15 cellular contexts compared by ENCODE assay signal in the genomic region with DNA sequence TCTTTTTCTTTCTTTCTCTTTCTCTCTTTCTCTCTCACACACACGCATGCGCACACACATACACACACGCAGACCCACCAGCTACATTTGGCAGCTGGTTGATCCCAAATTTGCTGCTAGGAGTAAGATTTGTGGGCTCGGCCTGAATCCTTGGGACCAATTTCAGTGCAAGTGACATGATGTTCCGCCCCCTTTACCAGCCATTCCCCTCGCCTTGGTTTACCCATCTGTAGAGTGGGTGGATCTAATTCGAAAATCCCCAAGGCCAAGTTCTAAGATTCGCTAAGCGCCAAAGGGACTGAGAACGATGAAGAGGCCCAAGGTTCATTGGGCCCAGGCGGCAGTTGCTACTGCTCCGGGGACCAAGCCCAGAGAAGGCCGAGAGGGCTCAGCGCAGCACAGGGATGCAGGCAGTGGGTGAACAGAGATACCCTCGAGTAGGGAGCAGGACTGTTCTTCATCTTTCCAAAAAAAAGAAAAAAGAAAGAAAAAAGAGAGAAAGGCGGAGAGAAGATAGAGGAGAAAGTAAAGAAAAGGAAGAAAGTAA. TPM values are rescaled to one million over a fixed set of nuclear protein-coding genes. Genes with fewer than 3 reads are reported as not detected.
A peak's percentile ranks its signal among the peaks of the same experiment; 100 is the strongest.
DNase-seq lines count a peak whose midpoint lies in the region; TF ChIP-seq lines count a peak whose summit lies in the region.
"Had no signal": no experiment of that assay in that cellular context is flagged by ENCODE, and none has a peak within 500 bp of the region (broad histone marks: within the 10 kb centered on the region; RNA-seq: fewer than 3 reads in every experiment).

No MANE protein-coding gene starts in this region.

- H3K9me3 Mint-ChIP-seq in activated naive CD4-positive, alpha-beta T cell treated with anti-CD3 and anti-CD28 coated beads, Interleukin-2, amount 10 ng/mL, durations not matched to agents 7 days and 5 days: peaks cover 9% of the 10 kb centered on the region
- no peaks in the 10 kb centered on the region for H3K9me3 Mint-ChIP-seq in activated T-helper 1 cell treated with anti-CD3 and anti-CD28 coated beads, Interleukin-12 subunit alpha, Interleukin-12 subunit beta, Interleukin-2, Interleukin-4 antibody, amounts not matched to agents 30 ng/mL and 10 ng/mL and 1 ng/mL, durations not matched to agents 14 hours and 24 hours and 36 hours

- H3K36me3 Mint-ChIP-seq in activated naive CD4-positive, alpha-beta T cell treated with anti-CD3 and anti-CD28 coated beads, Interleukin-2, amount 10 ng/mL, durations not matched to agents 7 days and 5 days: peaks cover 25% of the 10 kb centered on the region
- H3K36me3 Mint-ChIP-seq in activated T-helper 1 cell treated with anti-CD3 and anti-CD28 coated beads, Interleukin-12 subunit alpha, Interleukin-12 subunit beta, Interleukin-2, Interleukin-4 antibody, amounts not matched to agents 30 ng/mL and 10 ng/mL and 1 ng/mL, durations not matched to agents 14 hours and 24 hours and 36 hours (ENCODE audit: low read depth): peaks cover 1% of the 10 kb centered on the region

- H3K4me1 ChIP-seq in mucosa of stomach (ENCODE audit: control insufficient read depth, insufficient read depth, low read length) (peaks cover 13% of the 10 kb centered on the region), suprapubic skin (peaks cover 44% of the 10 kb centered on the region)

- H3K27ac Mint-ChIP-seq in activated naive CD4-positive, alpha-beta T cell treated with anti-CD3 and anti-CD28 coated beads, Interleukin-2, amount 10 ng/mL, durations not matched to agents 7 days and 5 days: peak overlapping the region; percentile 80
- peak overlapping the region; percentile 87 for H3K27ac Mint-ChIP-seq in activated T-helper 1 cell treated with anti-CD3 and anti-CD28 coated beads, Interleukin-12 subunit alpha, Interleukin-12 subunit beta, Interleukin-2, Interleukin-4 antibody, amounts not matched to agents 30 ng/mL and 10 ng/mL and 1 ng/mL, durations not matched to agents 14 hours and 24 hours and 36 hours

- no peak for TF ChIP-seq CTCF in suprapubic skin (IDR thresholded peaks at IDR 0.05)

- H3K4me3 ChIP-seq in mucosa of stomach (ENCODE audit: low read length): no peak overlapping the region
- peak overlapping the region; percentile 10 for H3K4me3 ChIP-seq in suprapubic skin
- H3K4me3 ChIP-seq: lung had no signal

- H3K27me3 ChIP-seq in mucosa of stomach (ENCODE audit: control insufficient read depth, insufficient read depth, low read length) (peaks cover 99% of the 10 kb centered on the region), suprapubic skin (peaks cover 100% of the 10 kb centered on the region)

- TF ChIP-seq POLR2A in suprapubic skin (IDR thresholded peaks at IDR 0.05): no peak

- no peak overlapping the region for H3K27ac ChIP-seq in suprapubic skin
- H3K27ac ChIP-seq: HL-60, RWPE1 had no signal

- 30% methylated on average over 16 of the region's 16 CpGs for WGBS in suprapubic skin

- peak overlapping the region; percentile 17 for H3K9ac ChIP-seq in mucosa of stomach (ENCODE audit: low read length)

- no peaks in the 10 kb centered on the region for H3K36me3 ChIP-seq in mucosa of stomach (ENCODE audit: control insufficient read depth, insufficient read depth, low read length)
- H3K36me3 ChIP-seq in suprapubic skin: no peaks in the 10 kb centered on the region

- CTCF ChIA-PET in activated naive CD4-positive, alpha-beta T cell treated with anti-CD3 and anti-CD28 coated beads, Interleukin-2, amount 10 ng/mL, durations not matched to agents 7 days and 5 days (lab: Charles Lee): no interaction called here

- H3K4me3 Mint-ChIP-seq in activated naive CD4-positive, alpha-beta T cell treated with anti-CD3 and anti-CD28 coated beads, Interleukin-2, amount 10 ng/mL, durations not matched to agents 7 days and 5 days: peak overlapping the region; percentile 19
- H3K4me3 Mint-ChIP-seq in activated T-helper 1 cell treated with anti-CD3 and anti-CD28 coated beads, Interleukin-12 subunit alpha, Interleukin-12 subunit beta, Interleukin-2, Interleukin-4 antibody, amounts not matched to agents 30 ng/mL and 10 ng/mL and 1 ng/mL, durations not matched to agents 14 hours and 24 hours and 36 hours: no peak overlapping the region

- H3K27me3 Mint-ChIP-seq in activated naive CD4-positive, alpha-beta T cell treated with anti-CD3 and anti-CD28 coated beads, Interleukin-2, amount 10 ng/mL, durations not matched to agents 7 days and 5 days: peaks cover 100% of the 10 kb centered on the region
- H3K27me3 Mint-ChIP-seq in activated T-helper 1 cell treated with anti-CD3 and anti-CD28 coated beads, Interleukin-12 subunit alpha, Interleukin-12 subunit beta, Interleukin-2, Interleukin-4 antibody, amounts not matched to agents 30 ng/mL and 10 ng/mL and 1 ng/mL, durations not matched to agents 14 hours and 24 hours and 36 hours (ENCODE audit: insufficient read depth): peaks cover 81% of the 10 kb centered on the region

- DNase-seq in activated naive CD4-positive, alpha-beta T cell treated with anti-CD3 and anti-CD28 coated beads, Interleukin-2, amount 10 ng/mL, durations not matched to agents 7 days and 5 days: no peak
- DNase-seq in activated naive CD4-positive, alpha-beta T cell treated with Interleukin-2 at 50 U/mL for 16 hours: no peak
- no peak for DNase-seq in activated T-helper 1 cell treated with anti-CD3 and anti-CD28 coated beads, Interleukin-12 subunit alpha, Interleukin-12 subunit beta, Interleukin-2, Interleukin-4 antibody, amounts not matched to agents 30 ng/mL and 10 ng/mL and 1 ng/mL, durations not matched to agents 14 hours and 24 hours and 36 hours (ENCODE audit: low spot score)
- DNase-seq in suprapubic skin (ENCODE audit: low spot score in 2 of 2) (no peak), amygdala (lab: John Stamatoyannopoulos, UW) (no peak), NK-92 (lab: John Stamatoyannopoulos, UW; ENCODE audit: unreplicated experiment) (no peak), NCI-H1436 (lab: John Stamatoyannopoulos, UW) (no peak)
- DNase-seq: activated CD4-positive, CD25-positive, alpha-beta regulatory T cell treated with anti-CD3 and anti-CD28 coated beads, Interleukin-2, amount 50 U/mL, for 72 hours; glutamatergic neuron; NCI-H1105; NCI-H2171 had no signal

- TF ChIP-seq EP300 in suprapubic skin (IDR thresholded peaks at IDR 0.05): no peak

- intact Hi-C loops in activated T-helper 1 cell treated with anti-CD3 and anti-CD28 coated beads, Interleukin-12 subunit alpha, Interleukin-12 subunit beta, Interleukin-2, Interleukin-4 antibody, amounts not matched to agents 30 ng/mL and 10 ng/mL and 1 ng/mL, durations not matched to agents 14 hours and 24 hours and 36 hours (cut with micrococcal nuclease): no loop called here

- peaks cover 21% of the 10 kb centered on the region for H3K4me1 Mint-ChIP-seq in activated naive CD4-positive, alpha-beta T cell treated with anti-CD3 and anti-CD28 coated beads, Interleukin-2, amount 10 ng/mL, durations not matched to agents 7 days and 5 days
- peaks cover 8% of the 10 kb centered on the region for H3K4me1 Mint-ChIP-seq in activated T-helper 1 cell treated with anti-CD3 and anti-CD28 coated beads, Interleukin-12 subunit alpha, Interleukin-12 subunit beta, Interleukin-2, Interleukin-4 antibody, amounts not matched to agents 30 ng/mL and 10 ng/mL and 1 ng/mL, durations not matched to agents 14 hours and 24 hours and 36 hours (ENCODE audit: low read depth)

- no peaks in the 10 kb centered on the region for H3K9me3 ChIP-seq in mucosa of stomach (ENCODE audit: control insufficient read depth, low read length)
- no peaks in the 10 kb centered on the region for H3K9me3 ChIP-seq in suprapubic skin

RNA-seq across cellular contexts. Expression of gene NKX3-2, which starts 5.8 kb away (rescaled TPM):
- not detected in 2 replicates for total RNA-seq in activated T-helper 1 cell treated with anti-CD3 and anti-CD28 coated beads, Interleukin-12 subunit alpha, Interleukin-12 subunit beta, Interleukin-2, Interleukin-4 antibody, amounts not matched to agents 30 ng/mL and 10 ng/mL and 1 ng/mL, durations not matched to agents 14 hours and 24 hours and 36 hours
- total RNA-seq in suprapubic skin: under 1 TPM in 2 of 4 donors, not detected in 2; 0.24 to 0.26 TPM
- total RNA-seq: lung had no signal

RNA-seq across cellular contexts. Expression of gene RAB28, which starts 54.4 kb away (rescaled TPM):
- total RNA-seq in activated T-helper 1 cell treated with anti-CD3 and anti-CD28 coated beads, Interleukin-12 subunit alpha, Interleukin-12 subunit beta, Interleukin-2, Interleukin-4 antibody, amounts not matched to agents 30 ng/mL and 10 ng/mL and 1 ng/mL, durations not matched to agents 14 hours and 24 hours and 36 hours: 19.3 and 22.2 TPM in 2 replicates
- 10 to 100 TPM in 3 of 4 donors, 1 to 10 TPM in 1; 9.7 to 17.6 (median 12.6) TPM for total RNA-seq in suprapubic skin
